ENCODE assay signal across 26 cellular contexts in genomic region chr9:122053546-122053945, GRCh38. TPM values are rescaled to one million over a fixed set of nuclear protein-coding genes. Genes with fewer than 3 reads are reported as not detected.
DNase-seq lines count a peak whose midpoint lies in the region; ATAC-seq and TF ChIP-seq lines count a peak whose summit lies in the region.
"Had no signal": no experiment of that assay in that cellular context is flagged by ENCODE, and none has a peak within 500 bp of the region (broad histone marks: within the 10 kb centered on the region; RNA-seq: fewer than 3 reads in every experiment).

No MANE protein-coding gene starts in this region.

- H3K27ac Mint-ChIP-seq in glutamatergic neuron (ENCODE audit: unreplicated experiment): peak overlapping the region; percentile 77
- H3K27ac Mint-ChIP-seq: endodermal cell; memory B cell; stimulated activated naive CD8-positive, alpha-beta T cell treated with anti-CD3 and anti-CD28 coated beads, Interleukin-15, Interleukin-2, amounts not matched to agents 100 ng/mL and 50 ng/mL, for 24 hours; T-helper 1 cell treated with Interleukin-12 subunit alpha and Interleukin-12 subunit beta and Interleukin-4 antibody, amounts not matched to agents 30 μg/mL and 1 μg/mL, for 36 hours had no signal

- in situ Hi-C loops in transverse colon (cut with MboI; ENCODE audit: low pct_ligation_motif_present in 1 of 4, low pct_unique_long_range_greater_than_20kb in 1 of 4, low sequenced_read_pairs in 3 of 4): no loop called here

- peaks cover 4% of the 10 kb centered on the region for H3K9me3 Mint-ChIP-seq in glutamatergic neuron (ENCODE audit: unreplicated experiment)
- H3K9me3 Mint-ChIP-seq: endodermal cell; memory B cell; stimulated activated naive CD8-positive, alpha-beta T cell treated with anti-CD3 and anti-CD28 coated beads, Interleukin-15, Interleukin-2, amounts not matched to agents 100 ng/mL and 50 ng/mL, for 24 hours; T-helper 1 cell treated with Interleukin-12 subunit alpha and Interleukin-12 subunit beta and Interleukin-4 antibody, amounts not matched to agents 30 μg/mL and 1 μg/mL, for 36 hours had no signal

- H3K4me3 Mint-ChIP-seq in glutamatergic neuron (ENCODE audit: unreplicated experiment): peak overlapping the region; percentile 56
- H3K4me3 Mint-ChIP-seq: endodermal cell; memory B cell; stimulated activated naive CD8-positive, alpha-beta T cell treated with anti-CD3 and anti-CD28 coated beads, Interleukin-15, Interleukin-2, amounts not matched to agents 100 ng/mL and 50 ng/mL, for 24 hours; T-helper 1 cell treated with Interleukin-12 subunit alpha and Interleukin-12 subunit beta and Interleukin-4 antibody, amounts not matched to agents 30 μg/mL and 1 μg/mL, for 36 hours had no signal

- no peak for TF ChIP-seq EP300 in transverse colon (IDR thresholded peaks at IDR 0.05; ENCODE audit: low read depth)

- H3K27ac ChIP-seq in RWPE1: no peak overlapping the region
- H3K27ac ChIP-seq in transverse colon: no peak overlapping the region
- no peak overlapping the region for H3K27ac ChIP-seq in left lung
- H3K27ac ChIP-seq: 22Rv1, coronary artery, neutrophil, Peyer's patch, prostate gland, SJCRH30, tibial artery had no signal

- H3K27me3 ChIP-seq in transverse colon (no peaks in the 10 kb centered on the region), left lung (no peaks in the 10 kb centered on the region)
- H3K27me3 ChIP-seq: neutrophil, Peyer's patch, SJCRH30, tibial artery had no signal

- TF ChIP-seq CTCF in RWPE1 (conservative IDR thresholded peaks at IDR 0.05; ENCODE audit: low read depth) (no peak), glutamatergic neuron (IDR thresholded peaks at IDR 0.05; ENCODE audit: partially characterized antibody, unreplicated experiment) (no peak), transverse colon (IDR thresholded peaks at IDR 0.05) (no peak), left lung (IDR thresholded peaks at IDR 0.05) (no peak)

- H3K4me3 ChIP-seq in transverse colon (no peak overlapping the region), left lung (no peak overlapping the region)
- H3K4me3 ChIP-seq: coronary artery, Peyer's patch, prostate gland, SJCRH30, tibial artery had no signal

- no peak for ATAC-seq in left lung

- intact Hi-C loops in transverse colon (cut with DNase I; ENCODE audit: low total_unique reads) (no loop called here), left lung (cut with DNase I) (no loop called here)

- CTCF ChIA-PET in RWPE1 (lab: Yijun Ruan, JAX): interaction anchor here (0.6 to 1.3 kb wide), 3 partner anchors 17 to 1389 kb away, joined by 3 read pairs; no protein-coding TSS in a partner anchor

- WGBS in transverse colon (ENCODE audit: low coverage in 1 of 2), 2 donors: 62 to 63% methylated on average over 4 to 12 of the region's 12 CpGs

- peaks cover 2% of the 10 kb centered on the region for H3K27me3 Mint-ChIP-seq in glutamatergic neuron (ENCODE audit: unreplicated experiment)
- H3K27me3 Mint-ChIP-seq: memory B cell had no signal

- H3K4me1 ChIP-seq in transverse colon: no peaks in the 10 kb centered on the region
- H3K4me1 ChIP-seq in left lung: no peaks in the 10 kb centered on the region
- H3K4me1 ChIP-seq: Peyer's patch, prostate gland, SJCRH30 had no signal

- TF ChIP-seq POLR2A in transverse colon (IDR thresholded peaks at IDR 0.05): no peak

- H3K36me3 ChIP-seq in transverse colon (no peaks in the 10 kb centered on the region), left lung (no peaks in the 10 kb centered on the region)
- H3K36me3 ChIP-seq: neutrophil, Peyer's patch, prostate gland, SJCRH30, tibial artery had no signal

- H3K9me3 ChIP-seq in transverse colon: no peaks in the 10 kb centered on the region
- no peaks in the 10 kb centered on the region for H3K9me3 ChIP-seq in left lung
- H3K9me3 ChIP-seq: neutrophil, Peyer's patch, prostate gland, SJCRH30, tibial artery had no signal

- DNase-seq in NCI-H1105 (lab: John Stamatoyannopoulos, UW) (peak; percentile 13), NCI-H1105 treated with DMSO at 0.1 percent for 48 hours (lab: John Stamatoyannopoulos, UW) (no peak), RWPE1 (ENCODE audit: low spot score) (peak; percentile 53), glutamatergic neuron (no peak), transverse colon (peak; percentile 11), anterior cingulate cortex (lab: John Stamatoyannopoulos, UW) (no peak), DMS79 (lab: John Stamatoyannopoulos, UW) (no peak), left lung (no peak)
- DNase-seq: activated naive CD4-positive, alpha-beta T cell; activated T-cell treated with anti-CD3 and anti-CD28 coated beads, Interleukin-2, amount 50 U/mL, for 1 hour; AML-193; endodermal cell; GDM1; kidney; NCI-H1930; NCI-H446; Peyer's patch; SJCRH30; tibial artery had no signal

- POLR2A ChIA-PET in RWPE1 (lab: Yijun Ruan, JAX; ENCODE audit: low non-redundant PET): no interaction called here

- peaks cover 33% of the 10 kb centered on the region for H3K4me1 Mint-ChIP-seq in glutamatergic neuron (ENCODE audit: low read depth, unreplicated experiment)
- H3K4me1 Mint-ChIP-seq: endodermal cell had no signal

- no peaks in the 10 kb centered on the region for H3K36me3 Mint-ChIP-seq in glutamatergic neuron (ENCODE audit: unreplicated experiment)

RNA-seq across cellular contexts. Expression of gene TTLL11, which starts 39.6 kb away (rescaled TPM):
- 23.9 TPM for total RNA-seq in glutamatergic neuron (ENCODE audit: unreplicated experiment)
- 10 to 100 TPM in 3 of 4 donors, 1 to 10 TPM in 1; 9.1 to 47.4 (median 11.3) TPM for total RNA-seq in transverse colon
- total RNA-seq in left lung: 1 to 10 TPM; 5.4 to 9.8 TPM

Comparison
In these comparisons a context has a peak if more than half of its experiments do, and no peak if none do; other contexts are left out.
1. DNase-seq: peak in NCI-H1105 (single experiment), RWPE1 (single experiment) and transverse colon (single experiment); none in NCI-H1105 treated with DMSO at 0.1 percent for 48 hours (single experiment), glutamatergic neuron (single experiment), anterior cingulate cortex (0 of 58), DMS79 (single experiment) and left lung (0 of 2).